Comparison of ENCODE assay signal across 1 cellular context in the genomic region with DNA sequence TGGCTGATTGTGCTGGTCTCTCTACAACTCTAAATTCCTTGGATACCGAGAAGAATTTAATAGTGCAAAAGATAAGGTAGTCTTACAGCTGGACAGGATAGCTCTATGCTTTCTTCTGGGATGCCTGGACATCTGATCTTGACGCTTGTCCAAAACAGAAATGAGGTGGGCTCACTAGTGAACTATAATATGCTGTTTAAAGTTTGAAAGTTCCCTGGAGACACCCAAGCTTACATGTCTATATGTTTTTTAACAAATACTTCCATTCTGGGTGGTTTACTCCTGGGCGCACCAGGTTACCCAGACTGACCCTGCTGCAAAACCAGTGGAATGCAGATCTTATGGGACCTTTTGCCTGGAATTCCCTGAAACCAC.
TF ChIP-seq lines count a peak whose summit lies in the region.

No MANE protein-coding gene starts in this region.

TF ChIP-seq in HepG2, 621 proteins besides CTCF, POLR2A, EP300 and RAD21 (continued from another document):
- TF ChIP-seq, protein P1, sequence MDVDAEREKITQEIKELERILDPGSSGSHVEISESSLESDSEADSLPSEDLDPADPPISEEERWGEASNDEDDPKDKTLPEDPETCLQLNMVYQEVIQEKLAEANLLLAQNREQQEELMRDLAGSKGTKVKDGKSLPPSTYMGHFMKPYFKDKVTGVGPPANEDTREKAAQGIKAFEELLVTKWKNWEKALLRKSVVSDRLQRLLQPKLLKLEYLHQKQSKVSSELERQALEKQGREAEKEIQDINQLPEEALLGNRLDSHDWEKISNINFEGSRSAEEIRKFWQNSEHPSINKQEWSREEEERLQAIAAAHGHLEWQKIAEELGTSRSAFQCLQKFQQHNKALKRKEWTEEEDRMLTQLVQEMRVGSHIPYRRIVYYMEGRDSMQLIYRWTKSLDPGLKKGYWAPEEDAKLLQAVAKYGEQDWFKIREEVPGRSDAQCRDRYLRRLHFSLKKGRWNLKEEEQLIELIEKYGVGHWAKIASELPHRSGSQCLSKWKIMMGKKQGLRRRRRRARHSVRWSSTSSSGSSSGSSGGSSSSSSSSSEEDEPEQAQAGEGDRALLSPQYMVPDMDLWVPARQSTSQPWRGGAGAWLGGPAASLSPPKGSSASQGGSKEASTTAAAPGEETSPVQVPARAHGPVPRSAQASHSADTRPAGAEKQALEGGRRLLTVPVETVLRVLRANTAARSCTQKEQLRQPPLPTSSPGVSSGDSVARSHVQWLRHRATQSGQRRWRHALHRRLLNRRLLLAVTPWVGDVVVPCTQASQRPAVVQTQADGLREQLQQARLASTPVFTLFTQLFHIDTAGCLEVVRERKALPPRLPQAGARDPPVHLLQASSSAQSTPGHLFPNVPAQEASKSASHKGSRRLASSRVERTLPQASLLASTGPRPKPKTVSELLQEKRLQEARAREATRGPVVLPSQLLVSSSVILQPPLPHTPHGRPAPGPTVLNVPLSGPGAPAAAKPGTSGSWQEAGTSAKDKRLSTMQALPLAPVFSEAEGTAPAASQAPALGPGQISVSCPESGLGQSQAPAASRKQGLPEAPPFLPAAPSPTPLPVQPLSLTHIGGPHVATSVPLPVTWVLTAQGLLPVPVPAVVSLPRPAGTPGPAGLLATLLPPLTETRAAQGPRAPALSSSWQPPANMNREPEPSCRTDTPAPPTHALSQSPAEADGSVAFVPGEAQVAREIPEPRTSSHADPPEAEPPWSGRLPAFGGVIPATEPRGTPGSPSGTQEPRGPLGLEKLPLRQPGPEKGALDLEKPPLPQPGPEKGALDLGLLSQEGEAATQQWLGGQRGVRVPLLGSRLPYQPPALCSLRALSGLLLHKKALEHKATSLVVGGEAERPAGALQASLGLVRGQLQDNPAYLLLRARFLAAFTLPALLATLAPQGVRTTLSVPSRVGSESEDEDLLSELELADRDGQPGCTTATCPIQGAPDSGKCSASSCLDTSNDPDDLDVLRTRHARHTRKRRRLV (CRISPR knock-in tag; IDR thresholded peaks at IDR 0.05): no peak
- TF ChIP-seq SMAD1 (CRISPR knock-in tag; IDR thresholded peaks at IDR 0.05; ENCODE audit: borderline replicate concordance, low read depth) (no peak), DR1 (CRISPR knock-in tag; IDR thresholded peaks at IDR 0.05) (no peak), NFYC (CRISPR knock-in tag; IDR thresholded peaks at IDR 0.05) (no peak), PHF21A (CRISPR knock-in tag; IDR thresholded peaks at IDR 0.05) (no peak), ZNF460 (CRISPR knock-in tag; IDR thresholded peaks at IDR 0.05; ENCODE audit: borderline replicate concordance) (no peak), ZMAT3 (CRISPR knock-in tag; conservative IDR thresholded peaks at IDR 0.05) (no peak), EHMT2 (IDR thresholded peaks at IDR 0.05; ENCODE audit: borderline replicate concordance, low read depth, low read length) (no peak), MAF1 (CRISPR knock-in tag; IDR thresholded peaks at IDR 0.05; ENCODE audit: borderline replicate concordance) (no peak)
- TF ChIP-seq, protein P2, sequence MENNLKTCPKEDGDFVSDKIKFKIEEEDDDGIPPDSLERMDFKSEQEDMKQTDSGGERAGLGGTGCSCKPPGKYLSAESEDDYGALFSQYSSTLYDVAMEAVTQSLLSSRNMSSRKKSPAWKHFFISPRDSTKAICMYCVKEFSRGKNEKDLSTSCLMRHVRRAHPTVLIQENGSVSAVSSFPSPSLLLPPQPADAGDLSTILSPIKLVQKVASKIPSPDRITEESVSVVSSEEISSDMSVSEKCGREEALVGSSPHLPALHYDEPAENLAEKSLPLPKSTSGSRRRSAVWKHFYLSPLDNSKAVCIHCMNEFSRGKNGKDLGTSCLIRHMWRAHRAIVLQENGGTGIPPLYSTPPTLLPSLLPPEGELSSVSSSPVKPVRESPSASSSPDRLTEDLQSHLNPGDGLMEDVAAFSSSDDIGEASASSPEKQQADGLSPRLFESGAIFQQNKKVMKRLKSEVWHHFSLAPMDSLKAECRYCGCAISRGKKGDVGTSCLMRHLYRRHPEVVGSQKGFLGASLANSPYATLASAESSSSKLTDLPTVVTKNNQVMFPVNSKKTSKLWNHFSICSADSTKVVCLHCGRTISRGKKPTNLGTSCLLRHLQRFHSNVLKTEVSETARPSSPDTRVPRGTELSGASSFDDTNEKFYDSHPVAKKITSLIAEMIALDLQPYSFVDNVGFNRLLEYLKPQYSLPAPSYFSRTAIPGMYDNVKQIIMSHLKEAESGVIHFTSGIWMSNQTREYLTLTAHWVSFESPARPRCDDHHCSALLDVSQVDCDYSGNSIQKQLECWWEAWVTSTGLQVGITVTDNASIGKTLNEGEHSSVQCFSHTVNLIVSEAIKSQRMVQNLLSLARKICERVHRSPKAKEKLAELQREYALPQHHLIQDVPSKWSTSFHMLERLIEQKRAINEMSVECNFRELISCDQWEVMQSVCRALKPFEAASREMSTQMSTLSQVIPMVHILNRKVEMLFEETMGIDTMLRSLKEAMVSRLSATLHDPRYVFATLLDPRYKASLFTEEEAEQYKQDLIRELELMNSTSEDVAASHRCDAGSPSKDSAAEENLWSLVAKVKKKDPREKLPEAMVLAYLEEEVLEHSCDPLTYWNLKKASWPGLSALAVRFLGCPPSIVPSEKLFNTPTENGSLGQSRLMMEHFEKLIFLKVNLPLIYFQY (CRISPR knock-in tag; IDR thresholded peaks at IDR 0.05; ENCODE audit: borderline replicate concordance): no peak
- TF ChIP-seq, protein P3, sequence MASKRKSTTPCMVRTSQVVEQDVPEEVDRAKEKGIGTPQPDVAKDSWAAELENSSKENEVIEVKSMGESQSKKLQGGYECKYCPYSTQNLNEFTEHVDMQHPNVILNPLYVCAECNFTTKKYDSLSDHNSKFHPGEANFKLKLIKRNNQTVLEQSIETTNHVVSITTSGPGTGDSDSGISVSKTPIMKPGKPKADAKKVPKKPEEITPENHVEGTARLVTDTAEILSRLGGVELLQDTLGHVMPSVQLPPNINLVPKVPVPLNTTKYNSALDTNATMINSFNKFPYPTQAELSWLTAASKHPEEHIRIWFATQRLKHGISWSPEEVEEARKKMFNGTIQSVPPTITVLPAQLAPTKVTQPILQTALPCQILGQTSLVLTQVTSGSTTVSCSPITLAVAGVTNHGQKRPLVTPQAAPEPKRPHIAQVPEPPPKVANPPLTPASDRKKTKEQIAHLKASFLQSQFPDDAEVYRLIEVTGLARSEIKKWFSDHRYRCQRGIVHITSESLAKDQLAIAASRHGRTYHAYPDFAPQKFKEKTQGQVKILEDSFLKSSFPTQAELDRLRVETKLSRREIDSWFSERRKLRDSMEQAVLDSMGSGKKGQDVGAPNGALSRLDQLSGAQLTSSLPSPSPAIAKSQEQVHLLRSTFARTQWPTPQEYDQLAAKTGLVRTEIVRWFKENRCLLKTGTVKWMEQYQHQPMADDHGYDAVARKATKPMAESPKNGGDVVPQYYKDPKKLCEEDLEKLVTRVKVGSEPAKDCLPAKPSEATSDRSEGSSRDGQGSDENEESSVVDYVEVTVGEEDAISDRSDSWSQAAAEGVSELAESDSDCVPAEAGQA (IDR thresholded peaks at IDR 0.05; ENCODE audit: low read depth): no peak
- TF ChIP-seq, protein P3 (CRISPR knock-in tag; IDR thresholded peaks at IDR 0.05; ENCODE audit: borderline replicate concordance): no peak
- TF ChIP-seq, protein P4, sequence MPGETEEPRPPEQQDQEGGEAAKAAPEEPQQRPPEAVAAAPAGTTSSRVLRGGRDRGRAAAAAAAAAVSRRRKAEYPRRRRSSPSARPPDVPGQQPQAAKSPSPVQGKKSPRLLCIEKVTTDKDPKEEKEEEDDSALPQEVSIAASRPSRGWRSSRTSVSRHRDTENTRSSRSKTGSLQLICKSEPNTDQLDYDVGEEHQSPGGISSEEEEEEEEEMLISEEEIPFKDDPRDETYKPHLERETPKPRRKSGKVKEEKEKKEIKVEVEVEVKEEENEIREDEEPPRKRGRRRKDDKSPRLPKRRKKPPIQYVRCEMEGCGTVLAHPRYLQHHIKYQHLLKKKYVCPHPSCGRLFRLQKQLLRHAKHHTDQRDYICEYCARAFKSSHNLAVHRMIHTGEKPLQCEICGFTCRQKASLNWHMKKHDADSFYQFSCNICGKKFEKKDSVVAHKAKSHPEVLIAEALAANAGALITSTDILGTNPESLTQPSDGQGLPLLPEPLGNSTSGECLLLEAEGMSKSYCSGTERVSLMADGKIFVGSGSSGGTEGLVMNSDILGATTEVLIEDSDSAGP (CRISPR knock-in tag; IDR thresholded peaks at IDR 0.05; ENCODE audit: borderline replicate concordance): no peak
